Comparison of ENCODE assay signal across 21 cellular contexts in genomic region chr2:167945660-167946366, GRCh38.
"Had no signal": no experiment of that assay in that cellular context is flagged by ENCODE, and none has a peak within 500 bp of the region (broad histone marks: within the 10 kb centered on the region; RNA-seq: fewer than 3 reads in every experiment).

No MANE protein-coding gene starts in this region.

- ATAC-seq: activated CD8-positive, alpha-beta T cell treated with anti-CD3 and anti-CD28 coated beads, Interleukin-2, amount 10 ng/mL, durations not matched to agents 7 days and 5 days; activated naive CD4-positive, alpha-beta T cell treated with anti-CD3 and anti-CD28 coated beads, Interleukin-2, amount 50 U/mL, for 72 hours; effector memory CD8-positive, alpha-beta T cell; gastrocnemius medialis; lower lobe of right lung had no signal

- H3K27ac Mint-ChIP-seq: activated CD4-positive, alpha-beta T cell treated with anti-CD3 and anti-CD28 coated beads, Interleukin-2, amount 10 ng/mL, durations not matched to agents 24 days and 14 days; activated CD8-positive, alpha-beta T cell treated with anti-CD3 and anti-CD28 coated beads, Interleukin-2, amount 10 ng/mL, durations not matched to agents 7 days and 5 days; activated naive CD4-positive, alpha-beta T cell treated with anti-CD3 and anti-CD28 coated beads, Interleukin-2, amount 50 U/mL, for 72 hours; stimulated activated naive CD8-positive, alpha-beta T cell treated with anti-CD3 and anti-CD28 coated beads, Interleukin-15, Interleukin-2, amounts not matched to agents 100 ng/mL and 50 ng/mL, for 24 hours; type B pancreatic cell had no signal

- H3K4me3 Mint-ChIP-seq: activated CD4-positive, alpha-beta T cell treated with anti-CD3 and anti-CD28 coated beads, Interleukin-2, amount 10 ng/mL, durations not matched to agents 24 days and 14 days; activated CD8-positive, alpha-beta T cell treated with anti-CD3 and anti-CD28 coated beads, Interleukin-2, amount 10 ng/mL, durations not matched to agents 7 days and 5 days; effector memory CD8-positive, alpha-beta T cell; stimulated activated naive CD8-positive, alpha-beta T cell treated with anti-CD3 and anti-CD28 coated beads, Interleukin-15, Interleukin-2, amounts not matched to agents 100 ng/mL and 50 ng/mL, for 24 hours; type B pancreatic cell had no signal

- H3K27me3 Mint-ChIP-seq: activated CD4-positive, alpha-beta T cell treated with anti-CD3 and anti-CD28 coated beads, Interleukin-2, amount 10 ng/mL, durations not matched to agents 24 days and 14 days; type B pancreatic cell had no signal

- H3K36me3 ChIP-seq: breast epithelium, gastrocnemius medialis, heart right ventricle, lower lobe of right lung, prostate gland had no signal

- H3K36me3 Mint-ChIP-seq: activated naive CD4-positive, alpha-beta T cell treated with anti-CD3 and anti-CD28 coated beads, Interleukin-2, amount 50 U/mL, for 72 hours; type B pancreatic cell had no signal

- H3K4me1 Mint-ChIP-seq: activated CD4-positive, alpha-beta T cell treated with anti-CD3 and anti-CD28 coated beads, Interleukin-2, amount 10 ng/mL, durations not matched to agents 24 days and 14 days had no signal

- H3K9me3 Mint-ChIP-seq: activated CD4-positive, alpha-beta T cell treated with anti-CD3 and anti-CD28 coated beads, Interleukin-2, amount 10 ng/mL, durations not matched to agents 24 days and 14 days; effector memory CD8-positive, alpha-beta T cell had no signal

- H3K4me1 ChIP-seq: breast epithelium, lower lobe of right lung, prostate gland had no signal

- H3K9me3 ChIP-seq: breast epithelium, gastrocnemius medialis, heart right ventricle, lower lobe of right lung, prostate gland had no signal

- FAIRE-seq: TTC549 had no signal

- H3K27ac ChIP-seq: breast epithelium, epithelial cell of prostate, gastrocnemius medialis, heart right ventricle, lower lobe of right lung, prostate gland had no signal

- DNase-seq: activated CD4-positive, alpha-beta T cell treated with anti-CD3 and anti-CD28 coated beads, Interleukin-2, amount 10 ng/mL, durations not matched to agents 24 days and 14 days; activated CD4-positive, CD25-positive, alpha-beta regulatory T cell; activated CD8-positive, alpha-beta memory T cell treated with anti-CD3 and anti-CD28 coated beads, Interleukin-2, amount 50 U/mL, for 4 hours; activated CD8-positive, alpha-beta T cell treated with anti-CD3 and anti-CD28 coated beads, Interleukin-2, amount 10 ng/mL, durations not matched to agents 7 days and 5 days; activated gamma-delta T cell; activated T-cell treated with anti-CD3 and anti-CD28 coated beads, Interleukin-2, amount 50 U/mL, for 48 hours; cerebellar nuclear complex; effector memory CD8-positive, alpha-beta T cell; gastrocnemius medialis; heart right ventricle; left cardiac atrium; lower lobe of right lung; nucleus accumbens; T-helper 2 cell had no signal

- H3K27me3 ChIP-seq: breast epithelium, gastrocnemius medialis, heart right ventricle had no signal

- H3K4me3 ChIP-seq: breast epithelium, gastrocnemius medialis, heart right ventricle, lower lobe of right lung, prostate gland had no signal
